In the genomic region with DNA sequence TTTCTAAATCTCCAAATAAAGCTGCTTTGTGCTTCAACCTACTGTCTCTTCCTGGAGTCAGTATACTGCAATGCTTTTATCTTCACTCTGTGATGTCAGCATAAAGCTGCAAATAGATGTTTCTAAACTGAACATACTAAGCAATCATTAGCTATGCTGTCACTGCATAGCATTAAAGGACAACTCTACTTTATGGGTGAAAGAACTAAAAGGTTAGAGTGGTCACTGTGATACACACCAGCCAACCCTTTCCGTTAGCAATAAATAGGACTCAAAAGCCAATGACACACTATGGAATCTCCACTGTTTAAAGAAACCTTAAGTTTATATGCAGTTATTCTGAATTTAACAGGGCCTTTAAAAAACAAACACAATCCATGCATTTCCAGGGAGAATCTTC, we compare ENCODE assay signal across 9 cellular contexts. TPM values are rescaled to one million over a fixed set of nuclear protein-coding genes. Genes with fewer than 3 reads are reported as not detected.
DNase-seq lines count a peak whose midpoint lies in the region; ATAC-seq and TF ChIP-seq lines count a peak whose summit lies in the region.
"Had no signal": no experiment of that assay in that cellular context is flagged by ENCODE, and none has a peak within 500 bp of the region (broad histone marks: within the 10 kb centered on the region; RNA-seq: fewer than 3 reads in every experiment).

No MANE protein-coding gene starts in this region.

- TF ChIP-seq EP300 in stomach (IDR thresholded peaks at IDR 0.05), result no peak

- DNase-seq in activated CD4-positive, alpha-beta T cell treated with anti-CD3 and anti-CD28 coated beads for 36 hours, result no peak
- no peak for DNase-seq in activated CD4-positive, alpha-beta T cell treated with anti-CD3 and anti-CD28 coated beads for 1 hour
- no peak for DNase-seq in activated CD8-positive, alpha-beta T cell treated with anti-CD3 and anti-CD28 coated beads, Interleukin-2, amount 10 ng/mL, durations not matched to agents 7 days and 5 days
- DNase-seq in stomach, result no peak
- DNase-seq in central memory CD4-positive, alpha-beta T cell, result no peak
- DNase-seq: stimulated activated CD4-positive, alpha-beta T cell treated with anti-CD3 and anti-CD28 coated beads, Interleukin-1b, Interleukin-23, amount 100 ng/mL, for 48 hours had no signal

- H3K9ac ChIP-seq in iPS-15b (ENCODE audit: low read depth, low read length), result no peak overlapping the region

- H3K27me3 Mint-ChIP-seq in activated CD4-positive, alpha-beta T cell treated with anti-CD3 and anti-CD28 coated beads for 36 hours, result no peaks in the 10 kb centered on the region
- peaks cover 8% of the 10 kb centered on the region for H3K27me3 Mint-ChIP-seq in activated CD8-positive, alpha-beta T cell treated with anti-CD3 and anti-CD28 coated beads, Interleukin-2, amount 10 ng/mL, durations not matched to agents 7 days and 5 days (ENCODE audit: low read depth)

- H3K36me3 Mint-ChIP-seq in activated CD4-positive, alpha-beta T cell treated with anti-CD3 and anti-CD28 coated beads for 36 hours (ENCODE audit: low read depth), result peaks cover 15% of the 10 kb centered on the region
- H3K36me3 Mint-ChIP-seq in activated CD8-positive, alpha-beta T cell treated with anti-CD3 and anti-CD28 coated beads, Interleukin-2, amount 10 ng/mL, durations not matched to agents 7 days and 5 days (ENCODE audit: low read depth), result peaks cover 35% of the 10 kb centered on the region

- H3K36me3 ChIP-seq in iPS-15b (ENCODE audit: control insufficient read depth, insufficient read depth, low read length) (no peaks in the 10 kb centered on the region), stomach (peaks cover 0 to 14% (median 0%) of the 10 kb centered on the region in 4 donors)

- ATAC-seq in activated CD4-positive, alpha-beta T cell treated with anti-CD3 and anti-CD28 coated beads for 36 hours, result no peak
- ATAC-seq in activated CD8-positive, alpha-beta T cell treated with anti-CD3 and anti-CD28 coated beads, Interleukin-2, amount 10 ng/mL, durations not matched to agents 7 days and 5 days, result no peak
- ATAC-seq in GM18909 (IDR thresholded peaks at IDR 0.05; ENCODE audit: poor library complexity, unreplicated experiment), result no peak
- ATAC-seq in GM21723 (IDR thresholded peaks at IDR 0.05; ENCODE audit: unreplicated experiment), result no peak

- POLR2A ChIA-PET in activated CD4-positive, alpha-beta T cell treated with anti-CD3 and anti-CD28 coated beads for 36 hours (lab: Charles Lee), result interaction anchor here (0.9 kb wide), 1 partner anchor 14 kb away, joined by 3 read pairs; no protein-coding TSS in a partner anchor
- POLR2A ChIA-PET in activated CD8-positive, alpha-beta T cell treated with anti-CD3 and anti-CD28 coated beads, Interleukin-2, amount 10 ng/mL, durations not matched to agents 7 days and 5 days (lab: Charles Lee), result no interaction called here

- H3K27ac Mint-ChIP-seq in activated CD4-positive, alpha-beta T cell treated with anti-CD3 and anti-CD28 coated beads for 36 hours, result no peak overlapping the region
- H3K27ac Mint-ChIP-seq in activated CD8-positive, alpha-beta T cell treated with anti-CD3 and anti-CD28 coated beads, Interleukin-2, amount 10 ng/mL, durations not matched to agents 7 days and 5 days, result peak overlapping the region; percentile 98

- H3K27ac ChIP-seq in stomach, result peak overlapping the region in 3 of 5 donors; percentile 88 to 94 (median 92)

- peaks cover 5% of the 10 kb centered on the region for H3K9me3 Mint-ChIP-seq in activated CD4-positive, alpha-beta T cell treated with anti-CD3 and anti-CD28 coated beads for 36 hours (ENCODE audit: low read depth)
- H3K9me3 Mint-ChIP-seq in activated CD8-positive, alpha-beta T cell treated with anti-CD3 and anti-CD28 coated beads, Interleukin-2, amount 10 ng/mL, durations not matched to agents 7 days and 5 days (ENCODE audit: insufficient read depth), result peaks cover 14% of the 10 kb centered on the region

- TF ChIP-seq CTCF in stomach (IDR thresholded peaks at IDR 0.05), result no peak

- whole genome bisulfite sequencing in stomach, 5 donors, result 6 to 24% (median 19%) methylated on average over 1 of the region's 1 CpG

- CTCF ChIA-PET in activated CD4-positive, alpha-beta T cell treated with anti-CD3 and anti-CD28 coated beads for 36 hours (lab: Charles Lee), result no interaction called here
- CTCF ChIA-PET in activated CD8-positive, alpha-beta T cell treated with anti-CD3 and anti-CD28 coated beads, Interleukin-2, amount 10 ng/mL, durations not matched to agents 7 days and 5 days (lab: Charles Lee), result interaction anchor here (0.9 to 1.2 kb wide), 2 partner anchors 12 to 132 kb away, joined by 3 to 4 read pairs; no protein-coding TSS in a partner anchor

- H3K9me3 ChIP-seq in iPS-15b (ENCODE audit: control insufficient read depth, insufficient read depth, low read length) (peaks cover 4% of the 10 kb centered on the region), stomach (peaks cover 0 to 8% (median 4%) of the 10 kb centered on the region in 4 donors)

- H3K4me3 ChIP-seq in iPS-15b (ENCODE audit: low read depth, low read length), result peak overlapping the region; percentile 96
- H3K4me3 ChIP-seq in stomach, result peak overlapping the region; percentile 62 to 85 (median 81)

- peaks cover 7% of the 10 kb centered on the region for H3K4me1 ChIP-seq in iPS-15b (ENCODE audit: control insufficient read depth, insufficient read depth, low read length)
- peaks cover 1 to 40% (median 18%) of the 10 kb centered on the region in 4 donors for H3K4me1 ChIP-seq in stomach

- intact Hi-C loops in activated CD4-positive, alpha-beta T cell treated with anti-CD3 and anti-CD28 coated beads for 36 hours (cut with DNase I, micrococcal nuclease), result loop anchor here (5.0 kb wide), 7 partner anchors 320 to 765 kb away; partner anchors contain the start of genes DCLRE1A (in 1 of the 2), FHIP2A (in 1 of the 2), NHLRC2 (in 1 of the 2) and TRUB1 (in 1 of the 2)
- intact Hi-C loops in stomach (cut with DNase I; ENCODE audit: low total_unique reads), result no loop called here

- H3K4me1 Mint-ChIP-seq in activated CD4-positive, alpha-beta T cell treated with anti-CD3 and anti-CD28 coated beads for 36 hours, result peaks cover 44% of the 10 kb centered on the region
- H3K4me1 Mint-ChIP-seq in activated CD8-positive, alpha-beta T cell treated with anti-CD3 and anti-CD28 coated beads, Interleukin-2, amount 10 ng/mL, durations not matched to agents 7 days and 5 days (ENCODE audit: low read depth), result peaks cover 25% of the 10 kb centered on the region

- H3K4me3 Mint-ChIP-seq in activated CD4-positive, alpha-beta T cell treated with anti-CD3 and anti-CD28 coated beads for 36 hours, result peak overlapping the region; percentile 100
- peak overlapping the region; percentile 99 for H3K4me3 Mint-ChIP-seq in activated CD8-positive, alpha-beta T cell treated with anti-CD3 and anti-CD28 coated beads, Interleukin-2, amount 10 ng/mL, durations not matched to agents 7 days and 5 days

- H3K27me3 ChIP-seq in iPS-15b (ENCODE audit: control insufficient read depth, insufficient read depth, low read length), result peaks cover 11% of the 10 kb centered on the region
- H3K27me3 ChIP-seq in stomach, result no peaks in the 10 kb centered on the region

- no peak for TF ChIP-seq POLR2A in stomach (IDR thresholded peaks at IDR 0.05)

RNA-seq across cellular contexts. Expression of gene CCDC186, which starts 1.8 kb away (rescaled TPM):
- 10 to 100 TPM in 1 of 2 experiments, 1 to 10 TPM in 1; 9.1 to 13.9 TPM for total RNA-seq in activated CD4-positive, alpha-beta T cell treated with anti-CD3 and anti-CD28 coated beads for 36 hours
- 10 to 100 TPM; 12.8 to 13.3 TPM for total RNA-seq in activated CD8-positive, alpha-beta T cell treated with anti-CD3 and anti-CD28 coated beads, Interleukin-2, amount 10 ng/mL, durations not matched to agents 7 days and 5 days
- 10 to 100 TPM; 16.8 to 74.5 (median 44.6) TPM for total RNA-seq in stomach
- 10 to 100 TPM in 1 of 3 donors, 1 to 10 TPM in 2; 4.7 to 10.4 (median 7.7) TPM for polyA plus RNA-seq in stomach

RNA-seq across cellular contexts. Expression of gene TDRD1, which starts 6.9 kb away (rescaled TPM):
- total RNA-seq in activated CD4-positive, alpha-beta T cell treated with anti-CD3 and anti-CD28 coated beads for 36 hours, result under 1 TPM; 0.21 to 0.25 TPM
- total RNA-seq in activated CD8-positive, alpha-beta T cell treated with anti-CD3 and anti-CD28 coated beads, Interleukin-2, amount 10 ng/mL, durations not matched to agents 7 days and 5 days, result not detected
- 1 to 10 TPM in 1 of 5 donors, under 1 TPM in 1, not detected in 3; 0.92 to 7.6 TPM for total RNA-seq in stomach
- under 1 TPM in 2 of 3 donors, not detected in 1; 0.05 to 0.06 TPM for polyA plus RNA-seq in stomach
